Comparison of ENCODE assay signal across 8 cellular contexts in the genomic region with DNA sequence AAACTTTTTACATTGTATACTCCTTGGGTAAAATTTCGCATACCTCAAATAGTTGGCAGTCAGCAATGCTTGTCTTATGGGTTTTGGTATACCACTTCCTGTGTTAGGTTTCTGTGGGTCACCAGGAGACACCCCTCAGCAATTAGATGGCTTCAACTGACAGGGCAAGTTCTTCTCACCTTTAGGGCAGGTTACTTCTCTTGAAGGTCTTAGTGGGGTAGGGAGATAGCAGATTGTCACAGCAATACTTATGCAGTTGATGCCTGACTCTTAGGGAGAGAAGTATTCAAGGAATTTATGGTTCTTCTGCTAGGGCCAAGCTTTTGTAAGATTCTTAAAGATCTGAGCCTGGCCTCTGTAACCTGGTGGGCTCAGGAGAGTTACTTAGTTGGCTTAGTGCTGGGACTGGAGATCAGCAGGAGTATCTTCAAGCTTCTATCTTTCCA. TPM values are rescaled to one million over a fixed set of nuclear protein-coding genes. Genes with fewer than 3 reads are reported as not detected.
A peak's percentile ranks its signal among the peaks of the same experiment; 100 is the strongest.
DNase-seq lines count a peak whose midpoint lies in the region; ATAC-seq and TF ChIP-seq lines count a peak whose summit lies in the region.

No MANE protein-coding gene starts in this region.

- peak; percentile 78 for DNase-seq in ELF-1 (ENCODE audit: low read depth, low spot score)
- DNase-seq in GM23248: peak; percentile 33
- peak; percentile 75 for DNase-seq in NCI-H226
- peak; percentile 65 for DNase-seq in endodermal cell
- DNase-seq in esophagus squamous epithelium (lab: John Stamatoyannopoulos, UW): no peak
- DNase-seq in NCI-H2227 (lab: John Stamatoyannopoulos, UW; ENCODE audit: unreplicated experiment): no peak
- no peak for DNase-seq in upper lobe of left lung

- peaks cover 100% of the 10 kb centered on the region for H3K79me2 ChIP-seq in GM23248 (ENCODE audit: insufficient read depth)

- peak overlapping the region; percentile 25 for H3K4me2 ChIP-seq in GM23248 (ENCODE audit: unreplicated experiment)

- peak overlapping the region; percentile 83 for H3K27ac Mint-ChIP-seq in endodermal cell

- no peak for TF ChIP-seq EP300 in upper lobe of left lung (IDR thresholded peaks at IDR 0.05)

- no peak overlapping the region for H3K27ac ChIP-seq in GM23248
- H3K27ac ChIP-seq in endodermal cell (ENCODE audit: low read depth, low read length): no peak overlapping the region
- no peak overlapping the region for H3K27ac ChIP-seq in esophagus squamous epithelium
- no peak overlapping the region for H3K27ac ChIP-seq in upper lobe of left lung

- peaks cover 31% of the 10 kb centered on the region for H3F3A ChIP-seq in GM23248 (ENCODE audit: insufficient read depth)

- in situ Hi-C loops in GM23248 (cut with MboI): no loop called here

- 93 to 95% methylated on average over 1 of the region's 1 CpG for WGBS in GM23248 (ENCODE audit: low coverage in 1 of 2, low lambda C conversion rate in 2 of 2, missing lambda C conversion rate in 2 of 2), 2 experiments
- WGBS in endodermal cell (ENCODE audit: insufficient coverage in 1 of 2, insufficient read length in 1 of 2), 2 experiments: 100% methylated on average over 1 of the region's 1 CpG
- 67 to 71% methylated on average over 1 of the region's 1 CpG for WGBS in esophagus squamous epithelium, 2 donors
- WGBS in upper lobe of left lung, 2 donors: 69 to 76% methylated on average over 1 of the region's 1 CpG

- H3K9me3 Mint-ChIP-seq in endodermal cell: no peaks in the 10 kb centered on the region

- peaks cover 2% of the 10 kb centered on the region for H4K20me1 ChIP-seq in GM23248 (ENCODE audit: insufficient read depth)

- no peak overlapping the region for H3K4me3 ChIP-seq in GM23248
- H3K4me3 ChIP-seq in endodermal cell (ENCODE audit: low read length): peak overlapping the region; percentile 55
- no peak overlapping the region for H3K4me3 ChIP-seq in esophagus squamous epithelium
- no peak overlapping the region for H3K4me3 ChIP-seq in upper lobe of left lung

- H3K9me2 ChIP-seq in GM23248 (ENCODE audit: insufficient read depth): no peaks in the 10 kb centered on the region

- TF ChIP-seq POLR2A in esophagus squamous epithelium (IDR thresholded peaks at IDR 0.05): no peak
- no peak for TF ChIP-seq POLR2A in upper lobe of left lung (IDR thresholded peaks at IDR 0.05)

- H3K4me3 Mint-ChIP-seq in endodermal cell: no peak overlapping the region

- no peaks in the 10 kb centered on the region for H3K27me3 ChIP-seq in GM23248 (replicated peaks; ENCODE audit: insufficient read depth)
- H3K27me3 ChIP-seq in endodermal cell (ENCODE audit: control insufficient read depth, insufficient read depth, low read length, poor library complexity, severe bottlenecking): no peaks in the 10 kb centered on the region
- no peaks in the 10 kb centered on the region for H3K27me3 ChIP-seq in esophagus squamous epithelium
- no peaks in the 10 kb centered on the region for H3K27me3 ChIP-seq in upper lobe of left lung

- H3K4me1 ChIP-seq in GM23248 (ENCODE audit: insufficient read depth) (peaks cover 55% of the 10 kb centered on the region), endodermal cell (ENCODE audit: control insufficient read depth, insufficient read depth, low read length) (peaks cover 7% of the 10 kb centered on the region), esophagus squamous epithelium (peaks cover 0 to 48% (median 5%) of the 10 kb centered on the region in 3 donors), upper lobe of left lung (peaks cover 15 to 48% (median 34%) of the 10 kb centered on the region in 4 donors)

- intact Hi-C loops in esophagus squamous epithelium (cut with DNase I): no loop called here

- H3K27me3 Mint-ChIP-seq in endodermal cell (ENCODE audit: insufficient read depth): no peaks in the 10 kb centered on the region

- peaks cover 3% of the 10 kb centered on the region for H3K36me3 Mint-ChIP-seq in endodermal cell (ENCODE audit: low read depth)

- H3K36me3 ChIP-seq in GM23248 (ENCODE audit: low read depth) (no peaks in the 10 kb centered on the region), endodermal cell (ENCODE audit: control insufficient read depth, insufficient read depth, low read length) (no peaks in the 10 kb centered on the region), esophagus squamous epithelium (no peaks in the 10 kb centered on the region), upper lobe of left lung (no peaks in the 10 kb centered on the region)

- no peaks in the 10 kb centered on the region for H3K9me3 ChIP-seq in GM23248 (ENCODE audit: low read depth)
- H3K9me3 ChIP-seq in endodermal cell (ENCODE audit: control insufficient read depth, low read length): no peaks in the 10 kb centered on the region
- H3K9me3 ChIP-seq in esophagus squamous epithelium: no peaks in the 10 kb centered on the region
- H3K9me3 ChIP-seq in upper lobe of left lung: no peaks in the 10 kb centered on the region

- no peak for ATAC-seq in upper lobe of left lung (ENCODE audit: low FRiP score in 2 of 2)
- ATAC-seq in GM18861 (IDR thresholded peaks at IDR 0.05; ENCODE audit: unreplicated experiment): no peak

- peaks cover 58% of the 10 kb centered on the region for H3K4me1 Mint-ChIP-seq in endodermal cell

- no peak overlapping the region for H2AFZ ChIP-seq in GM23248

- H3K9ac ChIP-seq in GM23248: no peak overlapping the region
- peak overlapping the region; percentile 31 for H3K9ac ChIP-seq in endodermal cell (ENCODE audit: extremely low read depth, low read length, poor library complexity, severe bottlenecking)

- TF ChIP-seq CTCF in endodermal cell (conservative IDR thresholded peaks at IDR 0.05) (no peak), esophagus squamous epithelium (IDR thresholded peaks at IDR 0.05) (no peak), upper lobe of left lung (IDR thresholded peaks at IDR 0.05) (no peak)

RNA-seq across cellular contexts. Expression of a gene that starts 42.9 kb away (rescaled TPM):
- 30.2 and 35.7 TPM in 2 replicates for total RNA-seq in GM23248 (2014; rRNA removed; shearing (Covaris generic))
- 26.4 and 32.1 TPM in 2 replicates for polyA plus RNA-seq in GM23248 (2016; fragmentation: Nextera tagmentation; extraction: Ambion mirVana)
- total RNA-seq in endodermal cell: 10 to 100 TPM; 69.3 to 71.8 TPM
- polyA plus RNA-seq in endodermal cell (2013, experiment 1 of 2): 25.3 TPM
- polyA plus RNA-seq in endodermal cell (2013, experiment 2 of 2): 27.7 TPM
- total RNA-seq in esophagus squamous epithelium: 10 to 100 TPM; 15.2 to 42.3 (median 24.0) TPM
- total RNA-seq in upper lobe of left lung: 100 to 1,000 TPM in 1 of 6 donors, 10 to 100 TPM in 5; 36.7 to 105 (median 44.5) TPM

Comparison
In these comparisons a context has a peak if more than half of its experiments do, and no peak if none do; other contexts are left out.
1. DNase-seq: peak in ELF-1 (single experiment), GM23248 (single experiment), NCI-H226 (single experiment) and endodermal cell (single experiment); none in esophagus squamous epithelium (single experiment), NCI-H2227 (single experiment) and upper lobe of left lung (0 of 2).